In genomic region chr12:48788522-48788851, GRCh38 we compare ENCODE assay signal across 8 cellular contexts. TPM values are rescaled to one million over a fixed set of nuclear protein-coding genes. Genes with fewer than 3 reads are reported as not detected.
A peak's percentile ranks its signal among the peaks of the same experiment; 100 is the strongest.
DNase-seq lines count a peak whose midpoint lies in the region; ATAC-seq and TF ChIP-seq lines count a peak whose summit lies in the region.

No MANE protein-coding gene starts in this region.

- H3K9me3 ChIP-seq in left ventricle myocardium inferior (replicated peaks), result no peaks in the 10 kb centered on the region

- peak overlapping the region; percentile 93 for H3K27ac ChIP-seq in left ventricle myocardium inferior (replicated peaks)

- peaks cover 66% of the 10 kb centered on the region for H3K4me1 ChIP-seq in left ventricle myocardium inferior

- DNase-seq in left ventricle myocardium inferior (no peak), left ventricle myocardium superior (no peak), mesothelial cell of epicardium (ENCODE audit: low spot score in 2 of 2, unreplicated experiment in 2 of 2) (peak in 1 of 2 experiments; percentile 43), NCI-H526 treated with DMSO at 0.1 percent for 48 hours (lab: John Stamatoyannopoulos, UW) (no peak), NCI-H1092 treated with DMSO at 0.1 percent for 48 hours (lab: John Stamatoyannopoulos, UW) (no peak), ureter (ENCODE audit: low spot score) (no peak)
- no peak for DNase-seq in central memory CD8-positive, alpha-beta T cell (ENCODE audit: low spot score in 2 of 2)
- no peak for DNase-seq in central memory CD4-positive, alpha-beta T cell

- intact Hi-C loops in left ventricle myocardium inferior (cut with micrococcal nuclease), result no loop called here
- intact Hi-C loops in left ventricle myocardium superior (cut with micrococcal nuclease), result no loop called here

- H3K4me3 Mint-ChIP-seq in central memory CD8-positive, alpha-beta T cell, result peak overlapping the region; percentile 51
- peak overlapping the region; percentile 96 for H3K4me3 Mint-ChIP-seq in mesothelial cell of epicardium

- no peaks in the 10 kb centered on the region for H3K36me3 Mint-ChIP-seq in central memory CD8-positive, alpha-beta T cell (ENCODE audit: insufficient read depth)
- H3K36me3 Mint-ChIP-seq in mesothelial cell of epicardium, result no peaks in the 10 kb centered on the region

- H3K4me3 ChIP-seq in left ventricle myocardium inferior, result peak overlapping the region; percentile 83

- TF ChIP-seq CTCF in left ventricle myocardium inferior (IDR thresholded peaks at IDR 0.05; ENCODE audit: borderline replicate concordance) (no peak), mesothelial cell of epicardium (IDR thresholded peaks at IDR 0.05; ENCODE audit: unreplicated experiment) (no peak)

- H3K36me3 ChIP-seq in left ventricle myocardium inferior, result no peaks in the 10 kb centered on the region

- ATAC-seq in left ventricle myocardium superior, result no peak
- ATAC-seq in central memory CD8-positive, alpha-beta T cell (replicated peaks; ENCODE audit: extremely low read depth, poor library complexity, severe bottlenecking), result no peak

- H3K9me3 Mint-ChIP-seq in central memory CD8-positive, alpha-beta T cell, result no peaks in the 10 kb centered on the region
- H3K9me3 Mint-ChIP-seq in mesothelial cell of epicardium, result no peaks in the 10 kb centered on the region

- H3K27me3 Mint-ChIP-seq in central memory CD8-positive, alpha-beta T cell, result peaks cover 68% of the 10 kb centered on the region
- no peaks in the 10 kb centered on the region for H3K27me3 Mint-ChIP-seq in mesothelial cell of epicardium (ENCODE audit: low read depth)

- H3K27ac Mint-ChIP-seq in central memory CD8-positive, alpha-beta T cell (ENCODE audit: low read depth), result no peak overlapping the region
- peak overlapping the region; percentile 93 for H3K27ac Mint-ChIP-seq in mesothelial cell of epicardium

- no peaks in the 10 kb centered on the region for H3K27me3 ChIP-seq in left ventricle myocardium inferior (ENCODE audit: low read depth)

- H3K4me1 Mint-ChIP-seq in central memory CD8-positive, alpha-beta T cell, result peaks cover 21% of the 10 kb centered on the region
- H3K4me1 Mint-ChIP-seq in mesothelial cell of epicardium, result peaks cover 29% of the 10 kb centered on the region

RNA-seq across cellular contexts. Expression of gene ADCY6, which starts 0.4 kb away (rescaled TPM):
- total RNA-seq in left ventricle myocardium inferior, result 98.4 TPM
- 57.0 TPM for total RNA-seq in left ventricle myocardium superior
- total RNA-seq in mesothelial cell of epicardium, result 65.4 to 69.2 TPM (median 66.1 TPM) in 3 replicates
- 98.0 TPM for total RNA-seq in ureter

RNA-seq across cellular contexts. Expression of gene CACNB3, which starts 29.8 kb away (rescaled TPM):
- total RNA-seq in left ventricle myocardium inferior, result 4.8 TPM
- total RNA-seq in left ventricle myocardium superior, result 4.4 TPM
- 107 to 114 TPM (median 113 TPM) in 3 replicates for total RNA-seq in mesothelial cell of epicardium
- 59.7 TPM for total RNA-seq in ureter

Comparison
In these comparisons a context has a peak if more than half of its experiments do, and no peak if none do; other contexts are left out.
1. RNA of gene CACNB3, which starts 29.8 kb away (total RNA-seq): 107 to 114 TPM in mesothelial cell of epicardium and 59.7 TPM in ureter (single experiment); 4.8 TPM in left ventricle myocardium inferior (single experiment) and 4.4 TPM in left ventricle myocardium superior (single experiment); every median in the first group is over 10 times any median in the second.